ENCODE assay signal across 29 cellular contexts in genomic region chr9:72898360-72898759, GRCh38. TPM values are rescaled to one million over a fixed set of nuclear protein-coding genes. Genes with fewer than 3 reads are reported as not detected.
"Had no signal": no experiment of that assay in that cellular context is flagged by ENCODE, and none has a peak within 500 bp of the region (broad histone marks: within the 10 kb centered on the region; RNA-seq: fewer than 3 reads in every experiment).

No MANE protein-coding gene starts in this region.

- H3K27ac ChIP-seq: body of pancreas, breast epithelium, RWPE1, WERI-Rb-1 had no signal

- H3K36me3 ChIP-seq: breast epithelium, WERI-Rb-1 had no signal

- H3K4me1 ChIP-seq: body of pancreas, breast epithelium, Peyer's patch had no signal

- DNase-seq: activated CD4-positive, alpha-beta T cell treated with anti-CD3 and anti-CD28 coated beads, Interleukin-2, amount 10 ng/mL, durations not matched to agents 24 days and 14 days; activated CD4-positive, alpha-beta T cell treated with anti-CD3 and anti-CD28 coated beads, Interleukin-2, amount 50 U/mL, for 4 hours; activated CD8-positive, alpha-beta T cell treated with anti-CD3 and anti-CD28 coated beads for 36 hours; activated gamma-delta T cell; activated naive CD4-positive, alpha-beta T cell treated with Interleukin-2 at 50 U/mL for 16 hours; activated naive CD8-positive, alpha-beta T cell treated with anti-CD3 and anti-CD28 coated beads, Interleukin-2, amount 10 ng/mL, durations not matched to agents 7 days and 5 days; activated T-cell treated with anti-CD3 and anti-CD28 coated beads, Interleukin-2, amount 50 U/mL, for 24 hours; body of pancreas; NCI-H1105; NCI-H1417 treated with DMSO at 0.1 percent for 48 hours; NCI-H1694; NCI-H1930; NCI-H2081 treated with DMSO at 0.1 percent for 48 hours; NCI-H345; NCI-H526; NCI-H748 treated with DMSO at 0.1 percent for 48 hours; NK-92 treated with Interleukin-12 subunit alpha and Interleukin-12 subunit beta, amount 100 ng/mL, for 24 hours; PC-3; Peyer's patch; SW 1271; T-helper 1 cell; T-helper 2 cell; T-helper 9 cell; WERI-Rb-1 had no signal

- H3K9me3 ChIP-seq: body of pancreas, breast epithelium, Peyer's patch had no signal

- H3K4me3 ChIP-seq: body of pancreas, breast epithelium, Peyer's patch had no signal

- ATAC-seq: activated CD8-positive, alpha-beta T cell treated with anti-CD3 and anti-CD28 coated beads for 36 hours; body of pancreas; PC-3; Right ventricle myocardium inferior had no signal

- H3K27me3 ChIP-seq: body of pancreas, breast epithelium, Peyer's patch had no signal

RNA-seq across cellular contexts. Expression of gene ALDH1A1, which starts 54.5 kb away (rescaled TPM):
- total RNA-seq: activated CD4-positive, alpha-beta T cell treated with anti-CD3 and anti-CD28 coated beads, Interleukin-2, amount 10 ng/mL, durations not matched to agents 24 days and 14 days; activated CD8-positive, alpha-beta T cell treated with anti-CD3 and anti-CD28 coated beads for 36 hours; activated T-helper 2 cell treated with anti-CD3 and anti-CD28 coated beads, Interferon-gamma antibody, Interleukin-2, Interleukin-4, amounts not matched to agents 10 μg/mL and 5 μg/mL and 100 μg/mL, durations not matched to agents 14 hours and 24 hours and 36 hours; MCF 10A; PC-3 had no signal
